Comparison of ENCODE assay signal across 8 cellular contexts in the genomic region with DNA sequence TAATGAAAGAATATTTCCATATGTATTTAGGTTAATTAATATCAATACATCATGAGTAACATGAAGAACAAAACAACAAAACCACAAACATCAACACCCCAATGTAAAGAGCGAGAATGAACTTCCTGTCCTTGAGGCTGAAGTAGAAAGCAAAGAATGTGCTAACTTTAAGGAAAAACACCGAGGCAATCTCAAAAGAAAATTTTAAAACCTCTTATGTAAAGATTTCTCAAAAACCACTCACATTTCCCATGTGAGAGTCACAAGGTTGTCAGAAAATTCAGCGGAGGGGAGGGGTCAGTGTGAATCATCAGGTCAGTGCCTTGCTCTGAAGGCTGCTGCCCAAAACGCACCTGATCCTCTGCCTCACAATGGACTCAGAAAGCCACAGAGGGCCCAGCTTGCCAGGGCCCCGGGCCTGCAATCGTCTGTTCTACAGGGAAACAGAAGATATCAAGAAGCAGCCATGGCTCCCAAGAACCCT. TPM values are rescaled to one million over a fixed set of nuclear protein-coding genes. Genes with fewer than 3 reads are reported as not detected.
DNase-seq lines count a peak whose midpoint lies in the region; ATAC-seq and TF ChIP-seq lines count a peak whose summit lies in the region.

No MANE protein-coding gene starts in this region.

- H3K27me3 Mint-ChIP-seq in activated naive CD8-positive, alpha-beta T cell = no peaks in the 10 kb centered on the region

- H3K4me3 Mint-ChIP-seq in activated naive CD8-positive, alpha-beta T cell = peak overlapping the region; percentile 8

- intact Hi-C loops in left ventricle myocardium superior (cut with micrococcal nuclease) = no loop called here

- peaks cover 9% of the 10 kb centered on the region for H3K36me3 ChIP-seq in right atrium auricular region
- peaks cover 2 to 59% (median 10%) of the 10 kb centered on the region in 3 donors for H3K36me3 ChIP-seq in tibial nerve

- peaks cover 36% of the 10 kb centered on the region for H3K4me1 Mint-ChIP-seq in activated naive CD8-positive, alpha-beta T cell (ENCODE audit: low read depth)

- peak overlapping the region; percentile 74 for H3K27ac Mint-ChIP-seq in activated naive CD8-positive, alpha-beta T cell

- no peak overlapping the region for H3K4me3 ChIP-seq in right atrium auricular region
- H3K4me3 ChIP-seq in tibial nerve = no peak overlapping the region

- no peaks in the 10 kb centered on the region for H3K9me3 Mint-ChIP-seq in activated naive CD8-positive, alpha-beta T cell (ENCODE audit: low read depth)

- no peak for TF ChIP-seq POLR2A in tibial nerve (IDR thresholded peaks at IDR 0.05)

- H3K27ac ChIP-seq in right atrium auricular region (peak overlapping the region in 1 of 2 donors; percentile 32), tibial nerve (peak overlapping the region in 3 of 4 donors; percentile 21 to 69 (median 46))

- ATAC-seq in left ventricle myocardium superior (peak; percentile 39), GM18868 (IDR thresholded peaks at IDR 0.05; ENCODE audit: unreplicated experiment) (no peak)

- peaks cover 0 to 36% of the 10 kb centered on the region in 2 donors for H3K4me1 ChIP-seq in right atrium auricular region
- H3K4me1 ChIP-seq in tibial nerve = peaks cover 0 to 25% (median 14%) of the 10 kb centered on the region in 4 donors

- peaks cover 2% of the 10 kb centered on the region for H3K36me3 Mint-ChIP-seq in activated naive CD8-positive, alpha-beta T cell

- 42 to 44% methylated on average over 6 of the region's 6 CpGs for WGBS in tibial nerve, 2 donors

- TF ChIP-seq CTCF in right atrium auricular region (IDR thresholded peaks at IDR 0.05) = no peak
- TF ChIP-seq CTCF in tibial nerve (IDR thresholded peaks at IDR 0.05) = no peak

- no peaks in the 10 kb centered on the region for H3K27me3 ChIP-seq in right atrium auricular region
- no peaks in the 10 kb centered on the region for H3K27me3 ChIP-seq in tibial nerve

- H3K9me3 ChIP-seq in right atrium auricular region (no peaks in the 10 kb centered on the region), tibial nerve (no peaks in the 10 kb centered on the region)

- DNase-seq in left ventricle myocardium superior (no peak), right atrium auricular region (ENCODE audit: low spot score) (no peak), kidney tubule cell (ENCODE audit: low spot score) (peak; percentile 63), tibial nerve (ENCODE audit: low spot score in 2 of 2) (no peak), T1000 (lab: John Stamatoyannopoulos, UW) (no peak), SIG-M5 treated with dmso at 0.1 percent for 504 hours (lab: John Stamatoyannopoulos, UW; ENCODE audit: unreplicated experiment) (no peak)

- no peak for TF ChIP-seq EP300 in tibial nerve (IDR thresholded peaks at IDR 0.05)

RNA-seq across cellular contexts. Expression of a gene that starts 12.3 kb away (rescaled TPM):
- total RNA-seq in left ventricle myocardium superior (13.3 TPM), right atrium auricular region (10 to 100 TPM; 16.2 to 26.4 TPM), tibial nerve (10 to 100 TPM; 62.8 to 96.4 (median 77.3) TPM)
